In genomic region chr3:64470436-64470835, GRCh38 we compare ENCODE assay signal across 1 cellular context.
"Had no signal": no experiment of that assay in that cellular context is flagged by ENCODE, and none has a peak within 500 bp of the region (broad histone marks: within the 10 kb centered on the region; RNA-seq: fewer than 3 reads in every experiment).

No MANE protein-coding gene starts in this region.

- H3K36me3 ChIP-seq: MG63 had no signal

- H3K4me3 ChIP-seq: MG63 had no signal

- H3K27me3 ChIP-seq: MG63 had no signal

- H3K9me3 ChIP-seq: MG63 had no signal
